3 cellular contexts compared by ENCODE assay signal in genomic region chr4:156227321-156227720, GRCh38.
TF ChIP-seq lines count a peak whose summit lies in the region.

No MANE protein-coding gene starts in this region.

TF ChIP-seq in HepG2, 621 proteins besides CTCF, POLR2A, EP300 and RAD21:
- TF ChIP-seq REXO4 (CRISPR knock-in tag; IDR thresholded peaks at IDR 0.05; ENCODE audit: borderline replicate concordance) = no peak
- no peak for TF ChIP-seq ZNF792 (CRISPR knock-in tag; IDR thresholded peaks at IDR 0.05)
- no peak for TF ChIP-seq MXI1 (IDR thresholded peaks at IDR 0.05; ENCODE audit: borderline replicate concordance, low read depth, low read length)
- TF ChIP-seq MAFF (IDR thresholded peaks at IDR 0.05; ENCODE audit: low read depth, low read length) = peak; percentile 23; the same call in 1 of the 2 replicates
- peak in 1 of 2 experiments; percentile 63; a peak in 2 of 4 replicates for TF ChIP-seq MAFK (conservative IDR thresholded peaks at IDR 0.05 in 1 of 2, IDR thresholded peaks at IDR 0.05 in 1 of 2; ENCODE audit: low read length in 2 of 2)

TF ChIP-seq in A549, 52 proteins besides CTCF, POLR2A, EP300 and RAD21:
- no peak for TF ChIP-seq HOXB5 (CRISPR knock-in tag; IDR thresholded peaks at IDR 0.05)
- peak; percentile 10 for TF ChIP-seq MAFK (IDR thresholded peaks at IDR 0.05; ENCODE audit: partially characterized antibody)
- no peak for TF ChIP-seq ZC3H11A (IDR thresholded peaks at IDR 0.05)
- TF ChIP-seq ZFP36 (IDR thresholded peaks at IDR 0.05; ENCODE audit: borderline replicate concordance, partially characterized antibody) = no peak

TF ChIP-seq in IMR-90, 13 proteins besides CTCF, POLR2A, EP300 and RAD21:
- TF ChIP-seq MAFK (IDR thresholded peaks at IDR 0.05; ENCODE audit: low read depth, low read length) = peak; percentile 59; the same call in 1 of the 2 replicates
- no peak for TF ChIP-seq RFX5 (IDR thresholded peaks at IDR 0.05; ENCODE audit: low read depth, low read length)
